In genomic region chr3:132222868-132223538, GRCh38 we compare ENCODE assay signal across 1 cellular context.
TF ChIP-seq lines count a peak whose summit lies in the region.

No MANE protein-coding gene starts in this region.

TF ChIP-seq in WTC11, 78 proteins besides CTCF, POLR2A, EP300 and RAD21 (continued from another document):
- TF ChIP-seq AFF4 (CRISPR knock-in tag; IDR thresholded peaks at IDR 0.05; ENCODE audit: borderline replicate concordance) (no peak), ESRRA (CRISPR knock-in tag; IDR thresholded peaks at IDR 0.05; ENCODE audit: borderline replicate concordance) (no peak), ZNF121 (CRISPR knock-in tag; IDR thresholded peaks at IDR 0.05) (no peak), ZSCAN18 (CRISPR knock-in tag; IDR thresholded peaks at IDR 0.05) (no peak)
